Comparison of ENCODE assay signal across 24 cellular contexts in the genomic region with DNA sequence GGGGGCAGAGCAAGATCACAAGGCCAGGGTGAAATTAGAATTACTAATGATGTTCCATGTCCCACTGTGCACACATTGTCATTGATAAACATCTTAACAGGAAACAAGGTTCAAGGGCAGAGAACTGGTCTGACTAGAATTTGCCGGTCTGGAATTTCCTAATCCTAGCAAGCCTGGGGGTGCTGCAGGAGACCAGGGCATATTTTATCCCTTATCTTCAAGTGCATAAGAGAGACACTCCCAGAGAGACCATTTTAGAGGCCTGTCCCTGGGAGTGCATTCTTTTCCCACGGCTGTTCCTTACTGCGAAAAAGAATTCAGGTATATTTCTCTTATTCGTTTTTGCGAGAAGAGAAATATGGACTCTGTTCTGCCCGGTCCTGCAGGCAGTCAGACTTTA. TPM values are rescaled to one million over a fixed set of nuclear protein-coding genes. Genes with fewer than 3 reads are reported as not detected.
DNase-seq lines count a peak whose midpoint lies in the region; FAIRE-seq lines count a peak whose summit lies in the region.
"Had no signal": no experiment of that assay in that cellular context is flagged by ENCODE, and none has a peak within 500 bp of the region (broad histone marks: within the 10 kb centered on the region; RNA-seq: fewer than 3 reads in every experiment).

No MANE protein-coding gene starts in this region.

- H3K27me3 ChIP-seq in small intestine (ENCODE audit: control insufficient read depth in 2 of 2, insufficient read depth in 2 of 2, low read length in 2 of 2) = no peaks in the 10 kb centered on the region

- no peak for FAIRE-seq in small intestine (lab: Jason Lieb, UNC)
- FAIRE-seq: A549, D721Med, GM12878, GM19239, K562 had no signal

- H3K36me3 ChIP-seq in SK-N-MC (ENCODE audit: insufficient read depth, low read length) = no peaks in the 10 kb centered on the region
- H3K36me3 ChIP-seq in small intestine (ENCODE audit: control insufficient read depth in 2 of 2, insufficient read depth in 2 of 2, low read length in 2 of 2) = no peaks in the 10 kb centered on the region

- peaks cover 0 to 3% of the 10 kb centered on the region in 2 donors for H3K4me1 ChIP-seq in small intestine (ENCODE audit: control insufficient read depth in 2 of 2, insufficient read depth in 1 of 2, low read depth in 1 of 2, low read length in 1 of 2)
- H3K4me1 ChIP-seq: A549, Caco-2 had no signal

- no peak overlapping the region for H3K4me3 ChIP-seq in SK-N-MC
- H3K4me3 ChIP-seq in small intestine (ENCODE audit: low read depth in 1 of 2, low read length in 2 of 2) = no peak overlapping the region
- H3K4me3 ChIP-seq: A549, GM12878, GM23248, K562 had no signal

- DNase-seq in DMS53 (lab: John Stamatoyannopoulos, UW) (peak; percentile 29), DMS53 treated with DMSO at 0.1 percent for 48 hours (lab: John Stamatoyannopoulos, UW; ENCODE audit: unreplicated experiment) (no peak), SK-N-MC (ENCODE audit: low read depth, low spot score) (no peak), iPS DF 19.7 (ENCODE audit: low read depth, low spot score) (peak; percentile 20), small intestine (peak; percentile 7), NCI-H2171 treated with DMSO at 0.1 percent for 48 hours (lab: John Stamatoyannopoulos, UW) (no peak), NCI-H146 treated with DMSO at 0.1 percent for 48 hours (lab: John Stamatoyannopoulos, UW; ENCODE audit: unreplicated experiment) (no peak), kidney glomerular epithelial cell (lab: John Stamatoyannopoulos, UW) (no peak)
- DNase-seq: AML-193; Caco-2; CD4-positive, alpha-beta T cell; DMS79 treated with DMSO at 0.1 percent for 48 hours; GF-D8; GM23248; H7; IMR-90 had no signal

- WGBS in small intestine, 3 donors = 79 to 88% (median 81%) methylated on average over 6 of the region's 6 CpGs

- H3K27ac ChIP-seq in SK-N-MC (peak overlapping the region; percentile 39; the same call in 1 of the 2 replicates), small intestine (ENCODE audit: low read depth in 1 of 2, low read length in 1 of 2) (no peak overlapping the region)
- H3K27ac ChIP-seq: 22Rv1, A549, C4-2B, GM23248, HL-60 had no signal

- H3K9me3 ChIP-seq in SK-N-MC (ENCODE audit: low read depth, low read length) (no peaks in the 10 kb centered on the region), small intestine (ENCODE audit: control insufficient read depth, low read depth) (no peaks in the 10 kb centered on the region)
- H3K9me3 ChIP-seq: A549 had no signal

- no peak overlapping the region for H3K9ac ChIP-seq in SK-N-MC (ENCODE audit: insufficient read length)
- H3K9ac ChIP-seq: GM23248 had no signal

RNA-seq across cellular contexts. Expression of a gene that starts 41.5 kb away (rescaled TPM):
- 1 to 10 TPM in 1 of 3 donors, under 1 TPM in 2; 0.45 to 1.9 (median 0.54) TPM for polyA plus RNA-seq in small intestine

Comparison
In these comparisons a context has a peak if more than half of its experiments do, and no peak if none do; other contexts are left out.
1. DNase-seq: peak in DMS53 (single experiment), iPS DF 19.7 (single experiment) and small intestine (single experiment); none in DMS53 treated with DMSO at 0.1 percent for 48 hours (single experiment), SK-N-MC (single experiment), NCI-H2171 treated with DMSO at 0.1 percent for 48 hours (single experiment), NCI-H146 treated with DMSO at 0.1 percent for 48 hours (single experiment) and kidney glomerular epithelial cell (single experiment).